Comparison of ENCODE assay signal across 24 cellular contexts in the genomic region with DNA sequence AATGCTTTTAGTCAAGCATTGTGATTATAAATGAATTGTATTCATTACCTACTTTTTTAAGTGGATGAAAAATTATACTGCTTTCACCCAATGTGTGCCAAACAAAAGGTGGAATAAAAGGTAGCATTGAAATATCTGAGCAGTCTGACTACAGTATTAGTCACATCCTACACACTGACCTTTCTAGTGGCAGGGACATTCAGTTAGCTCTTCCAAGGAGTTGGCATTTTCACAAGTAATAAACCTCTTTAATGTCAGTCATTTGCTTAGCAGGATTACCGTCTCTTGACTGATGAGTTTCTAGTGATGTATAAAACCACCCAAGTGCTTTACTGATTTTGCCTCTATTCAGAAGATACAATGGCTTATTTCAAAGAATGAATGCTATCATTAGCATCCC.
DNase-seq lines count a peak whose midpoint lies in the region; ATAC-seq, FAIRE-seq and TF ChIP-seq lines count a peak whose summit lies in the region.
"Had no signal": no experiment of that assay in that cellular context is flagged by ENCODE, and none has a peak within 500 bp of the region (broad histone marks: within the 10 kb centered on the region; RNA-seq: fewer than 3 reads in every experiment).

No MANE protein-coding gene starts in this region.

- BruUV-seq in HCT116 (replicated peaks; lab: Mats Ljungman, UMichigan), result no TSS peak

- no peak for FAIRE-seq in RCC 7860 (lab: Jason Lieb, UNC)
- FAIRE-seq: H54, HepG2, K562 had no signal

- peak overlapping the region; percentile 57 for H3K4me2 ChIP-seq in HCT116 (ENCODE audit: low read length)
- H3K4me2 ChIP-seq: BLaER1, SK-N-SH had no signal

- no peaks in the 10 kb centered on the region for H3K79me2 ChIP-seq in HCT116 (ENCODE audit: insufficient read depth, low read length)

- TF ChIP-seq POLR2A in HCT116 (IDR thresholded peaks at IDR 0.05; ENCODE audit: borderline replicate concordance, extremely low read depth, insufficient read depth, insufficient read length), result no peak

- CTCF ChIA-PET in HCT116 (lab: Charles Lee), result no interaction called here

- H3K9me3 ChIP-seq in HCT116 (ENCODE audit: control insufficient read depth in 1 of 2, insufficient read depth in 1 of 2, low read depth in 1 of 2, low read length in 2 of 2), result peaks cover 0 to 5% of the 10 kb centered on the region in 2 experiments; a peak in 2 of 4 replicates
- H3K9me3 ChIP-seq: Caco-2 had no signal

- H3K27me3 ChIP-seq in HCT116 (ENCODE audit: insufficient read depth, low read length), result no peaks in the 10 kb centered on the region
- H3K27me3 ChIP-seq: BLaER1 had no signal

- H3K36me3 ChIP-seq in HCT116 (ENCODE audit: control insufficient read depth in 1 of 2, insufficient read depth in 2 of 2, low read length in 2 of 2), result no peaks in the 10 kb centered on the region
- H3K36me3 ChIP-seq: BLaER1 had no signal

- in situ Hi-C loops in Caki2 (cut with HindIII; ENCODE audit: low pct_unique_long_range_greater_than_20kb, low sequenced_read_pairs), result no loop called here

- H3K27ac ChIP-seq in HCT116 (ENCODE audit: low read depth, low read length) (no peak overlapping the region), epithelial cell of prostate (no peak overlapping the region)
- H3K27ac ChIP-seq: BLaER1 had no signal

- no peak; the same call in 1 of the 2 replicates for TF ChIP-seq RAD21 in HCT116 (IDR thresholded peaks at IDR 0.05; ENCODE audit: low read depth)

- no peak for TF ChIP-seq CTCF in HCT116 (IDR thresholded peaks at IDR 0.05 in 2 of 3, conservative IDR thresholded peaks at IDR 0.05 in 1 of 3; ENCODE audit: borderline replicate concordance in 1 of 3, insufficient read depth in 1 of 3, low read depth in 2 of 3, low read length in 2 of 3)

- H2AFZ ChIP-seq in HCT116 (ENCODE audit: low read depth, low read length, poor library complexity, severe bottlenecking), result peak overlapping the region; percentile 75

- H3K9ac ChIP-seq in HCT116 (ENCODE audit: low read length), result no peak overlapping the region
- H3K9ac ChIP-seq: BLaER1, SK-N-SH had no signal

- H3K4me1 ChIP-seq in HCT116 (ENCODE audit: control insufficient read depth in 1 of 2, insufficient read depth in 2 of 2, low read length in 2 of 2), result peaks cover 0 to 27% of the 10 kb centered on the region in 2 experiments; a peak in 2 of 4 replicates
- H3K4me1 ChIP-seq: BLaER1, Caco-2 had no signal

- DNase-seq in Caki2 (ENCODE audit: low read depth) (peak; percentile 1), HCT116 (ENCODE audit: low read depth, low spot score) (peak; percentile 64), RCC 7860 (ENCODE audit: low spot score) (peak; percentile 20), epithelial cell of prostate (ENCODE audit: low read depth, low spot score) (peak; percentile 16), H4 (ENCODE audit: low spot score) (no peak), ureter (ENCODE audit: low spot score) (no peak), cortex of kidney (lab: John Stamatoyannopoulos, UW) (no peak)
- DNase-seq in effector CD8-positive, alpha-beta T cell (lab: John Stamatoyannopoulos, UW), result no peak
- DNase-seq: Caco-2; CD4-positive, alpha-beta T cell; DMS153; GF-D8; NCI-H1694 treated with DMSO at 0.1 percent for 48 hours; NCI-H2081 treated with DMSO at 0.1 percent for 48 hours; NCI-H446 treated with DMSO at 0.1 percent for 48 hours; NCI-H526 treated with DMSO at 0.1 percent for 48 hours; OCI-M1; RPMI8226; SIG-M5; SK-N-SH had no signal

- RAD21 ChIA-PET in HCT116 (lab: Charles Lee; ENCODE audit: low non-redundant PET in 1 of 2, low total read pairs in 2 of 2, uncharacterized antibody in 2 of 2, unreplicated experiment in 2 of 2), result no interaction called here

- POLR2A ChIA-PET in HCT116 (lab: Charles Lee), result no interaction called here

- peak; percentile 93 for ATAC-seq in HCT116
- ATAC-seq: HepG2, K562 had no signal

- intact Hi-C loops in HCT116 (cut with micrococcal nuclease), result no loop called here

- no peaks in the 10 kb centered on the region for H3K9me2 ChIP-seq in HCT116 (ENCODE audit: insufficient read depth)
- H3K9me2 ChIP-seq: SK-N-SH had no signal

- no peaks in the 10 kb centered on the region for H4K20me1 ChIP-seq in HCT116 (ENCODE audit: insufficient read depth)
- H4K20me1 ChIP-seq: BLaER1 had no signal

- H3K4me3 ChIP-seq in HCT116 (replicated peaks in 1 of 2; ENCODE audit: low read depth in 1 of 2, low read length in 2 of 2), result no peak overlapping the region; a peak in 1 of 4 replicates
- H3K4me3 ChIP-seq: BLaER1, K562 had no signal

TF ChIP-seq in HCT116, 20 proteins besides CTCF, POLR2A, EP300 and RAD21:
- TF ChIP-seq FOSL1 (IDR thresholded peaks at IDR 0.05; ENCODE audit: low read depth) (peak; percentile 86), EZH2phosphoT487 (IDR thresholded peaks at IDR 0.05; ENCODE audit: borderline replicate concordance) (no peak), SP1 (IDR thresholded peaks at IDR 0.05; ENCODE audit: low read depth) (peak; percentile 73), CBX3 (IDR thresholded peaks at IDR 0.05; ENCODE audit: low read depth) (peak; percentile 66; the same call in 1 of the 2 replicates), ZNF274 (IDR thresholded peaks at IDR 0.05; ENCODE audit: low read depth, low read length) (no peak), ELF1 (IDR thresholded peaks at IDR 0.05; ENCODE audit: borderline replicate concordance, low read depth) (no peak), POLR2AphosphoS5 (IDR thresholded peaks at IDR 0.05; ENCODE audit: low read depth, low read length) (no peak), EZH2 (IDR thresholded peaks at IDR 0.05) (no peak), CEBPB (IDR thresholded peaks at IDR 0.05; ENCODE audit: low read depth) (peak; percentile 36; the same call in 1 of the 2 replicates), SIN3A (IDR thresholded peaks at IDR 0.05; ENCODE audit: low read depth) (no peak), SRF (IDR thresholded peaks at IDR 0.05; ENCODE audit: low read depth) (0 out of 2 replicates have a peak, but pooled peaks have one; percentile 44), ZFX (IDR thresholded peaks at IDR 0.05) (no peak), JUND (IDR thresholded peaks at IDR 0.05) (peak; percentile 74)
- TF ChIP-seq, protein P1, sequence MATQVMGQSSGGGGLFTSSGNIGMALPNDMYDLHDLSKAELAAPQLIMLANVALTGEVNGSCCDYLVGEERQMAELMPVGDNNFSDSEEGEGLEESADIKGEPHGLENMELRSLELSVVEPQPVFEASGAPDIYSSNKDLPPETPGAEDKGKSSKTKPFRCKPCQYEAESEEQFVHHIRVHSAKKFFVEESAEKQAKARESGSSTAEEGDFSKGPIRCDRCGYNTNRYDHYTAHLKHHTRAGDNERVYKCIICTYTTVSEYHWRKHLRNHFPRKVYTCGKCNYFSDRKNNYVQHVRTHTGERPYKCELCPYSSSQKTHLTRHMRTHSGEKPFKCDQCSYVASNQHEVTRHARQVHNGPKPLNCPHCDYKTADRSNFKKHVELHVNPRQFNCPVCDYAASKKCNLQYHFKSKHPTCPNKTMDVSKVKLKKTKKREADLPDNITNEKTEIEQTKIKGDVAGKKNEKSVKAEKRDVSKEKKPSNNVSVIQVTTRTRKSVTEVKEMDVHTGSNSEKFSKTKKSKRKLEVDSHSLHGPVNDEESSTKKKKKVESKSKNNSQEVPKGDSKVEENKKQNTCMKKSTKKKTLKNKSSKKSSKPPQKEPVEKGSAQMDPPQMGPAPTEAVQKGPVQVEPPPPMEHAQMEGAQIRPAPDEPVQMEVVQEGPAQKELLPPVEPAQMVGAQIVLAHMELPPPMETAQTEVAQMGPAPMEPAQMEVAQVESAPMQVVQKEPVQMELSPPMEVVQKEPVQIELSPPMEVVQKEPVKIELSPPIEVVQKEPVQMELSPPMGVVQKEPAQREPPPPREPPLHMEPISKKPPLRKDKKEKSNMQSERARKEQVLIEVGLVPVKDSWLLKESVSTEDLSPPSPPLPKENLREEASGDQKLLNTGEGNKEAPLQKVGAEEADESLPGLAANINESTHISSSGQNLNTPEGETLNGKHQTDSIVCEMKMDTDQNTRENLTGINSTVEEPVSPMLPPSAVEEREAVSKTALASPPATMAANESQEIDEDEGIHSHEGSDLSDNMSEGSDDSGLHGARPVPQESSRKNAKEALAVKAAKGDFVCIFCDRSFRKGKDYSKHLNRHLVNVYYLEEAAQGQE (IDR thresholded peaks at IDR 0.05; ENCODE audit: low read depth), result no peak
- TF ChIP-seq, protein P2, sequence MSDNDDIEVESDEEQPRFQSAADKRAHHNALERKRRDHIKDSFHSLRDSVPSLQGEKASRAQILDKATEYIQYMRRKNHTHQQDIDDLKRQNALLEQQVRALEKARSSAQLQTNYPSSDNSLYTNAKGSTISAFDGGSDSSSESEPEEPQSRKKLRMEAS (IDR thresholded peaks at IDR 0.05), result no peak

Comparison
In these comparisons a context has a peak if more than half of its experiments do, and no peak if none do; other contexts are left out.
1. DNase-seq: peak in Caki2 (single experiment), HCT116 (single experiment), RCC 7860 (single experiment) and epithelial cell of prostate (single experiment); none in H4 (single experiment), ureter (single experiment), effector CD8-positive, alpha-beta T cell (single experiment) and cortex of kidney (single experiment).